In genomic region chr14:23043749-23044148, GRCh38 we compare ENCODE assay signal across 28 cellular contexts. TPM values are rescaled to one million over a fixed set of nuclear protein-coding genes. Genes with fewer than 3 reads are reported as not detected.
DNase-seq lines count a peak whose midpoint lies in the region; ATAC-seq, FAIRE-seq and TF ChIP-seq lines count a peak whose summit lies in the region.
"Had no signal": no experiment of that assay in that cellular context is flagged by ENCODE, and none has a peak within 500 bp of the region (broad histone marks: within the 10 kb centered on the region; RNA-seq: fewer than 3 reads in every experiment).

No MANE protein-coding gene starts in this region.

- POLR2A ChIA-PET in SK-N-SH (lab: Yijun Ruan, JAX), result interaction anchor here (1.1 to 1.5 kb wide), 2 partner anchors 20 to 37 kb away, joined by 3 to 5 read pairs; no protein-coding TSS in a partner anchor
- POLR2A ChIA-PET in endothelial cell of umbilical vein (lab: Charles Lee), result no interaction called here

- no peak for TF ChIP-seq POLR2A in endothelial cell of umbilical vein (IDR thresholded peaks at IDR 0.05; ENCODE audit: low read depth, low read length)

- no TSS peak for BruUV-seq in endothelial cell of umbilical vein (replicated peaks; lab: Mats Ljungman, UMichigan)

- no peaks in the 10 kb centered on the region for H3K9me1 ChIP-seq in endothelial cell of umbilical vein (replicated peaks; ENCODE audit: control insufficient read depth, extremely low read depth, insufficient read depth, low read length)

- H3K4me1 ChIP-seq in SK-N-SH (ENCODE audit: control insufficient read depth in 1 of 2, insufficient read depth in 2 of 2, low read depth in 1 of 2, low read length in 1 of 2), result peaks cover 0 to 11% of the 10 kb centered on the region in 2 experiments; a peak in 1 of 4 replicates
- H3K4me1 ChIP-seq in endothelial cell of umbilical vein (ENCODE audit: control insufficient read depth, extremely low read depth, insufficient read depth, low read length), result peaks cover 41% of the 10 kb centered on the region

- intact Hi-C loops in endothelial cell of umbilical vein (cut with micrococcal nuclease), result no loop called here

- H3K27ac ChIP-seq in SK-N-SH (ENCODE audit: low read depth in 2 of 2, low read length in 1 of 2), result peak overlapping the region in 1 of 2 experiments; percentile 35; a peak in 1 of 4 replicates
- no peak overlapping the region for H3K27ac ChIP-seq in endothelial cell of umbilical vein (ENCODE audit: insufficient read depth, low read depth, low read length)
- H3K27ac ChIP-seq: 22Rv1; BLaER1 treated with 17β-estradiol and CSF1 and Interleukin-3, amounts not matched to agents 10 nM and 100 nM; RWPE1 had no signal

- peaks cover 11% of the 10 kb centered on the region for H3K36me3 Mint-ChIP-seq in nephron (ENCODE audit: low read depth)
- H3K36me3 Mint-ChIP-seq in stimulated activated effector memory CD8-positive, alpha-beta T cell treated with anti-CD3 and anti-CD28 coated beads, Interleukin-12 subunit alpha, Interleukin-12 subunit beta, amount 100 ng/mL, for 72 hours, result no peaks in the 10 kb centered on the region
- H3K36me3 Mint-ChIP-seq: CD4-positive, alpha-beta memory T cell had no signal

- H3K9me3 Mint-ChIP-seq in nephron, result no peaks in the 10 kb centered on the region
- no peaks in the 10 kb centered on the region for H3K9me3 Mint-ChIP-seq in stimulated activated effector memory CD8-positive, alpha-beta T cell treated with anti-CD3 and anti-CD28 coated beads, Interleukin-12 subunit alpha, Interleukin-12 subunit beta, amount 100 ng/mL, for 72 hours
- H3K9me3 Mint-ChIP-seq: CD4-positive, alpha-beta memory T cell had no signal

- H3K4me3 ChIP-seq in SK-N-SH (ENCODE audit: low read depth in 2 of 2, low read length in 1 of 2) (no peak overlapping the region), endothelial cell of umbilical vein (replicated peaks in 1 of 3; ENCODE audit: insufficient read depth in 1 of 3, low read depth in 1 of 3, low read length in 3 of 3) (no peak overlapping the region)
- H3K4me3 ChIP-seq: BLaER1 treated with 17β-estradiol and CSF1 and Interleukin-3, amounts not matched to agents 10 nM and 100 nM had no signal

- dilution Hi-C loops in endothelial cell of umbilical vein (cut with MboI; ENCODE audit: extremely low pct_ligation_motif_present, low sequenced_read_pairs), result no loop called here

- no peak for FAIRE-seq in endothelial cell of umbilical vein (lab: Jason Lieb, UNC)

- H3K27me3 Mint-ChIP-seq in nephron (ENCODE audit: low read depth), result no peaks in the 10 kb centered on the region
- H3K27me3 Mint-ChIP-seq: CD4-positive, alpha-beta memory T cell had no signal

- H3K36me3 ChIP-seq in SK-N-SH (replicated peaks in 1 of 2; ENCODE audit: control insufficient read depth in 1 of 2, insufficient read depth in 2 of 2, low read length in 1 of 2) (no peaks in the 10 kb centered on the region), endothelial cell of umbilical vein (ENCODE audit: control insufficient read depth in 2 of 2, extremely low read depth in 1 of 2, insufficient read depth in 2 of 2, low read length in 2 of 2) (no peaks in the 10 kb centered on the region)
- H3K36me3 ChIP-seq: BLaER1 treated with 17β-estradiol and CSF1 and Interleukin-3, amounts not matched to agents 10 nM and 100 nM had no signal

- H3K4me3 Mint-ChIP-seq in nephron, result no peak overlapping the region
- no peak overlapping the region for H3K4me3 Mint-ChIP-seq in stimulated activated effector memory CD8-positive, alpha-beta T cell treated with anti-CD3 and anti-CD28 coated beads, Interleukin-12 subunit alpha, Interleukin-12 subunit beta, amount 100 ng/mL, for 72 hours
- H3K4me3 Mint-ChIP-seq: CD4-positive, alpha-beta memory T cell had no signal

- CTCF ChIA-PET in SK-N-SH (lab: Yijun Ruan, JAX), result interaction anchor here (1.4 to 33.1 kb wide), 4 partner anchors 11 to 56 kb away, joined by 3 to 1566 read pairs (median 12); partner anchors contain the start of genes AJUBA and CDH24
- CTCF ChIA-PET in endothelial cell of umbilical vein (lab: Charles Lee), result interaction anchor here (1.0 to 1.5 kb wide), 3 partner anchors 14 to 57 kb away, joined by 3 to 4 read pairs (median 4); no protein-coding TSS in a partner anchor

- H2AFZ ChIP-seq in SK-N-SH (ENCODE audit: low read depth) (no peak overlapping the region), endothelial cell of umbilical vein (ENCODE audit: low read depth, low read length) (peak overlapping the region; percentile 34)

- 74% methylated on average over 3 of the region's 3 CpGs for WGBS in SK-N-SH (ENCODE audit: low lambda C conversion rate)

- H3K4me1 Mint-ChIP-seq in nephron, result peaks cover 4% of the 10 kb centered on the region
- H3K4me1 Mint-ChIP-seq in stimulated activated effector memory CD8-positive, alpha-beta T cell treated with anti-CD3 and anti-CD28 coated beads, Interleukin-12 subunit alpha, Interleukin-12 subunit beta, amount 100 ng/mL, for 72 hours, result no peaks in the 10 kb centered on the region
- H3K4me1 Mint-ChIP-seq: CD4-positive, alpha-beta memory T cell had no signal

- no peak for TF ChIP-seq RAD21 in SK-N-SH (IDR thresholded peaks at IDR 0.05; ENCODE audit: low read length)

- no peaks in the 10 kb centered on the region for H3K79me2 ChIP-seq in SK-N-SH (ENCODE audit: insufficient read depth)
- H3K79me2 ChIP-seq in endothelial cell of umbilical vein (ENCODE audit: control insufficient read depth, insufficient read depth, low read length), result no peaks in the 10 kb centered on the region

- TF ChIP-seq EP300 in SK-N-SH (IDR thresholded peaks at IDR 0.05; ENCODE audit: borderline replicate concordance in 1 of 2, low read depth in 1 of 2, low read length in 1 of 2), result no peak

- H3K9me2 ChIP-seq in SK-N-SH, result no peaks in the 10 kb centered on the region

- no peaks in the 10 kb centered on the region for H4K20me1 ChIP-seq in SK-N-SH (ENCODE audit: insufficient read depth)
- no peaks in the 10 kb centered on the region for H4K20me1 ChIP-seq in endothelial cell of umbilical vein (replicated peaks; ENCODE audit: control insufficient read depth, extremely low read depth, insufficient read depth, low read length)
- H4K20me1 ChIP-seq: BLaER1 treated with 17β-estradiol and CSF1 and Interleukin-3, amounts not matched to agents 10 nM and 100 nM had no signal

- H3F3A ChIP-seq in SK-N-SH (replicated peaks; ENCODE audit: insufficient read depth), result peaks cover 11% of the 10 kb centered on the region

- ATAC-seq in SK-N-SH treated with all-trans-retinoic acid at 6 μM for 48 hours (no peak), HG03571 (IDR thresholded peaks at IDR 0.05; ENCODE audit: unreplicated experiment) (no peak)
- no peak for ATAC-seq in stimulated activated effector memory CD8-positive, alpha-beta T cell treated with anti-CD3 and anti-CD28 coated beads, Interleukin-12 subunit alpha, Interleukin-12 subunit beta, amount 100 ng/mL, for 72 hours

- H3K4me2 ChIP-seq in SK-N-SH, result no peak overlapping the region
- H3K4me2 ChIP-seq in endothelial cell of umbilical vein (ENCODE audit: insufficient read depth, low read length), result no peak overlapping the region
- H3K4me2 ChIP-seq: BLaER1 treated with 17β-estradiol and CSF1 and Interleukin-3, amounts not matched to agents 10 nM and 100 nM had no signal

- TF ChIP-seq CTCF in SK-N-SH (IDR thresholded peaks at IDR 0.05), result no peak
- TF ChIP-seq CTCF in endothelial cell of umbilical vein (IDR thresholded peaks at IDR 0.05; ENCODE audit: extremely low read depth in 1 of 2, insufficient read depth in 1 of 2, low read depth in 1 of 2, low read length in 2 of 2), result no peak
- no peak for TF ChIP-seq CTCF in nephron (IDR thresholded peaks at IDR 0.05; ENCODE audit: unreplicated experiment in 3 of 3)

- H3K9ac ChIP-seq in SK-N-SH, result no peak overlapping the region
- no peak overlapping the region for H3K9ac ChIP-seq in endothelial cell of umbilical vein (replicated peaks; ENCODE audit: extremely low read depth, insufficient read depth, low read length)
- H3K9ac ChIP-seq: BLaER1 treated with 17β-estradiol and CSF1 and Interleukin-3, amounts not matched to agents 10 nM and 100 nM had no signal

- H3K27ac Mint-ChIP-seq in nephron, result peak overlapping the region in 2 of 3 experiments; percentile 37 to 59
- H3K27ac Mint-ChIP-seq in stimulated activated effector memory CD8-positive, alpha-beta T cell treated with anti-CD3 and anti-CD28 coated beads, Interleukin-12 subunit alpha, Interleukin-12 subunit beta, amount 100 ng/mL, for 72 hours, result peak overlapping the region; percentile 68
- H3K27ac Mint-ChIP-seq: CD4-positive, alpha-beta memory T cell had no signal

- H3K27me3 ChIP-seq in SK-N-SH (ENCODE audit: insufficient read depth), result no peaks in the 10 kb centered on the region
- H3K27me3 ChIP-seq in endothelial cell of umbilical vein (ENCODE audit: control insufficient read depth in 2 of 2, insufficient read depth in 2 of 2, low read length in 2 of 2), result no peaks in the 10 kb centered on the region
- H3K27me3 ChIP-seq: BLaER1 treated with 17β-estradiol and CSF1 and Interleukin-3, amounts not matched to agents 10 nM and 100 nM had no signal

- DNase-seq in SK-N-SH, result peak; percentile 58
- DNase-seq in endothelial cell of umbilical vein (ENCODE audit: low read depth, low spot score), result no peak
- DNase-seq in stimulated activated effector memory CD8-positive, alpha-beta T cell treated with anti-CD3 and anti-CD28 coated beads, Interleukin-12 subunit alpha, Interleukin-12 subunit beta, amount 100 ng/mL, for 72 hours (ENCODE audit: low spot score in 2 of 2), result no peak
- DNase-seq in NCI-H2081 treated with DMSO at 0.1 percent for 48 hours (lab: John Stamatoyannopoulos, UW), result no peak
- no peak for DNase-seq in DMS53 treated with DMSO at 0.1 percent for 48 hours (lab: John Stamatoyannopoulos, UW; ENCODE audit: unreplicated experiment)
- DNase-seq: ACHN; Calu3; CD4-positive, alpha-beta memory T cell; DMS53; EL; KBM-7; MM.1S; NCI-H1048; NCI-H1436; NCI-H2029; NCI-H2171; NCI-H345; NCI-H524; NCI-H774; NK-92 treated with Interleukin-12 subunit alpha and Interleukin-12 subunit beta, amount 100 ng/mL, for 24 hours; SHP77 treated with DMSO at 0.1 percent for 48 hours had no signal

- H3K9me3 ChIP-seq in SK-N-SH (no peaks in the 10 kb centered on the region), endothelial cell of umbilical vein (replicated peaks; ENCODE audit: control insufficient read depth, insufficient read depth, low read length) (no peaks in the 10 kb centered on the region)
- H3K9me3 ChIP-seq: BLaER1 treated with 17β-estradiol and CSF1 and Interleukin-3, amounts not matched to agents 10 nM and 100 nM had no signal

RNA-seq across cellular contexts. Expression of gene PSMB11, which starts 1.7 kb away (rescaled TPM):
- polyA plus RNA-seq in SK-N-SH (2012; rRNA removed) (not detected in 2 replicates), endothelial cell of umbilical vein (not detected in 2 replicates)
- polyA plus RNA-seq in SK-N-SH (2012; cell fraction: cytosol; rRNA removed), result not detected in 2 replicates
- not detected in 2 replicates for polyA plus RNA-seq in SK-N-SH (2012; cell fraction: nucleus; rRNA removed)
- not detected in 2 replicates for total RNA-seq in endothelial cell of umbilical vein
- not detected in 2 replicates for polyA plus RNA-seq in endothelial cell of umbilical vein (2011; cell fraction: cytosol; rRNA removed)
- not detected in 2 replicates for polyA plus RNA-seq in endothelial cell of umbilical vein (2011; cell fraction: nucleus; rRNA removed)
- polyA plus RNA-seq in endothelial cell of umbilical vein (2012), result not detected in 2 replicates
- not detected in 2 replicates for polyA minus RNA-seq in endothelial cell of umbilical vein
- polyA minus RNA-seq in endothelial cell of umbilical vein (2011; cell fraction: cytosol; rRNA and poly(A)+ RNA removed), result not detected
- polyA minus RNA-seq in endothelial cell of umbilical vein (2011; cell fraction: nucleus; rRNA and poly(A)+ RNA removed), result not detected in 2 replicates
- total RNA-seq: Calu3; CD4-positive, alpha-beta memory T cell; H4 had no signal
- polyA plus RNA-seq: CD4-positive, alpha-beta memory T cell had no signal

RNA-seq across cellular contexts. Expression of gene PSMB5, which starts 9.0 kb away (rescaled TPM):
- 337 and 401 TPM in 2 replicates for polyA plus RNA-seq in SK-N-SH (2012; rRNA removed)
- polyA plus RNA-seq in SK-N-SH (2012; cell fraction: cytosol; rRNA removed), result 295 and 345 TPM in 2 replicates
- polyA plus RNA-seq in SK-N-SH (2012; cell fraction: nucleus; rRNA removed), result 185 and 217 TPM in 2 replicates
- total RNA-seq in endothelial cell of umbilical vein, result 214 and 236 TPM in 2 replicates
- 459 and 464 TPM in 2 replicates for polyA plus RNA-seq in endothelial cell of umbilical vein
- polyA plus RNA-seq in endothelial cell of umbilical vein (2011; cell fraction: cytosol; rRNA removed), result 355 and 404 TPM in 2 replicates
- polyA plus RNA-seq in endothelial cell of umbilical vein (2011; cell fraction: nucleus; rRNA removed), result 144 and 152 TPM in 2 replicates
- polyA plus RNA-seq in endothelial cell of umbilical vein (2012), result 223 and 262 TPM in 2 replicates
- polyA minus RNA-seq in endothelial cell of umbilical vein, result 286 and 312 TPM in 2 replicates
- polyA minus RNA-seq in endothelial cell of umbilical vein (2011; cell fraction: cytosol; rRNA and poly(A)+ RNA removed), result 207 TPM
- 42.4 and 46.8 TPM in 2 replicates for polyA minus RNA-seq in endothelial cell of umbilical vein (2011; cell fraction: nucleus; rRNA and poly(A)+ RNA removed)

RNA-seq across cellular contexts. Expression of gene CDH24, which starts 13.6 kb away (rescaled TPM):
- polyA plus RNA-seq in SK-N-SH (2012; rRNA removed) (30.8 and 36.7 TPM in 2 replicates), endothelial cell of umbilical vein (52.9 and 63.1 TPM in 2 replicates)
- 5.2 and 9.5 TPM in 2 replicates for polyA plus RNA-seq in SK-N-SH (2012; cell fraction: cytosol; rRNA removed)
- polyA plus RNA-seq in SK-N-SH (2012; cell fraction: nucleus; rRNA removed), result 289 and 297 TPM in 2 replicates
- total RNA-seq in endothelial cell of umbilical vein, result 20.2 and 21.7 TPM in 2 replicates
- polyA plus RNA-seq in endothelial cell of umbilical vein (2011; cell fraction: cytosol; rRNA removed), result 16.0 and 22.7 TPM in 2 replicates
- polyA plus RNA-seq in endothelial cell of umbilical vein (2011; cell fraction: nucleus; rRNA removed), result 173 and 192 TPM in 2 replicates
- 11.8 and 13.2 TPM in 2 replicates for polyA plus RNA-seq in endothelial cell of umbilical vein (2012)
- 36.3 and 46.1 TPM in 2 replicates for polyA minus RNA-seq in endothelial cell of umbilical vein
- 4.0 TPM for polyA minus RNA-seq in endothelial cell of umbilical vein (2011; cell fraction: cytosol; rRNA and poly(A)+ RNA removed)
- polyA minus RNA-seq in endothelial cell of umbilical vein (2011; cell fraction: nucleus; rRNA and poly(A)+ RNA removed), result 35.7 and 41.4 TPM in 2 replicates

RNA-seq across cellular contexts. Expression of gene C14orf93, which starts 33.8 kb away (rescaled TPM):
- polyA plus RNA-seq in SK-N-SH (2012; rRNA removed), result 9.1 and 9.5 TPM in 2 replicates
- polyA plus RNA-seq in SK-N-SH (2012; cell fraction: cytosol; rRNA removed), result 5.4 and 7.8 TPM in 2 replicates
- polyA plus RNA-seq in SK-N-SH (2012; cell fraction: nucleus; rRNA removed), result 12.3 and 14.9 TPM in 2 replicates
- 5.4 and 7.1 TPM in 2 replicates for total RNA-seq in endothelial cell of umbilical vein
- polyA plus RNA-seq in endothelial cell of umbilical vein, result 9.2 and 10.0 TPM in 2 replicates
- 9.5 and 10.0 TPM in 2 replicates for polyA plus RNA-seq in endothelial cell of umbilical vein (2011; cell fraction: cytosol; rRNA removed)
- 11.5 and 18.1 TPM in 2 replicates for polyA plus RNA-seq in endothelial cell of umbilical vein (2011; cell fraction: nucleus; rRNA removed)
- 5.9 and 6.8 TPM in 2 replicates for polyA plus RNA-seq in endothelial cell of umbilical vein (2012)
- polyA minus RNA-seq in endothelial cell of umbilical vein, result 16.4 and 19.1 TPM in 2 replicates
- polyA minus RNA-seq in endothelial cell of umbilical vein (2011; cell fraction: cytosol; rRNA and poly(A)+ RNA removed), result 5.2 TPM
- 5.0 and 6.1 TPM in 2 replicates for polyA minus RNA-seq in endothelial cell of umbilical vein (2011; cell fraction: nucleus; rRNA and poly(A)+ RNA removed)

RNA-seq across cellular contexts. Expression of gene ACIN1, which starts 51.2 kb away (rescaled TPM):
- 159 and 195 TPM in 2 replicates for polyA plus RNA-seq in SK-N-SH (2012; rRNA removed)
- polyA plus RNA-seq in SK-N-SH (2012; cell fraction: cytosol; rRNA removed), result 67.5 and 71.7 TPM in 2 replicates
- polyA plus RNA-seq in SK-N-SH (2012; cell fraction: nucleus; rRNA removed), result 543 and 819 TPM in 2 replicates
- 220 and 240 TPM in 2 replicates for total RNA-seq in endothelial cell of umbilical vein
- polyA plus RNA-seq in endothelial cell of umbilical vein, result 136 and 146 TPM in 2 replicates
- 91.2 and 98.2 TPM in 2 replicates for polyA plus RNA-seq in endothelial cell of umbilical vein (2011; cell fraction: cytosol; rRNA removed)
- 821 and 966 TPM in 2 replicates for polyA plus RNA-seq in endothelial cell of umbilical vein (2011; cell fraction: nucleus; rRNA removed)
- 112 and 141 TPM in 2 replicates for polyA plus RNA-seq in endothelial cell of umbilical vein (2012)
- polyA minus RNA-seq in endothelial cell of umbilical vein, result 185 and 201 TPM in 2 replicates
- polyA minus RNA-seq in endothelial cell of umbilical vein (2011; cell fraction: cytosol; rRNA and poly(A)+ RNA removed), result 46.6 TPM
- 229 and 315 TPM in 2 replicates for polyA minus RNA-seq in endothelial cell of umbilical vein (2011; cell fraction: nucleus; rRNA and poly(A)+ RNA removed)
